Comparison of ENCODE assay signal across 11 cellular contexts in genomic region chr16:72876981-72877373, GRCh38.
A peak's percentile ranks its signal among the peaks of the same experiment; 100 is the strongest.
DNase-seq lines count a peak whose midpoint lies in the region; ATAC-seq, FAIRE-seq and TF ChIP-seq lines count a peak whose summit lies in the region.
"Had no signal": no experiment of that assay in that cellular context is flagged by ENCODE, and none has a peak within 500 bp of the region (broad histone marks: within the 10 kb centered on the region; RNA-seq: fewer than 3 reads in every experiment).

No MANE protein-coding gene starts in this region.

- H3K4me1 ChIP-seq in A549 (peaks cover 43% of the 10 kb centered on the region), HCT116 (ENCODE audit: control insufficient read depth in 1 of 2, insufficient read depth in 2 of 2, low read length in 2 of 2) (peaks cover 37 to 39% of the 10 kb centered on the region in 2 experiments), mammary epithelial cell (ENCODE audit: insufficient read depth, low read length) (peaks cover 36% of the 10 kb centered on the region)

- TF ChIP-seq CTCF in A549 (IDR thresholded peaks at IDR 0.05) (no peak), HCT116 (IDR thresholded peaks at IDR 0.05 in 2 of 3, conservative IDR thresholded peaks at IDR 0.05 in 1 of 3; ENCODE audit: borderline replicate concordance in 1 of 3, insufficient read depth in 1 of 3, low read depth in 2 of 3, low read length in 2 of 3) (no peak), mammary epithelial cell (conservative IDR thresholded peaks at IDR 0.05 in 1 of 2, IDR thresholded peaks at IDR 0.05 in 1 of 2; ENCODE audit: extremely low read depth in 1 of 2, insufficient read depth in 1 of 2, low read depth in 1 of 2, low read length in 2 of 2) (no peak), natural killer cell (IDR thresholded peaks at IDR 0.05) (no peak)

- H3K36me3 ChIP-seq in HCT116 (ENCODE audit: control insufficient read depth in 1 of 2, insufficient read depth in 2 of 2, low read length in 2 of 2) (no peaks in the 10 kb centered on the region), mammary epithelial cell (ENCODE audit: insufficient read depth, low read length) (no peaks in the 10 kb centered on the region)

- H3K27ac ChIP-seq in A549 = peak overlapping the region; percentile 74 to 84
- peak overlapping the region; percentile 67 for H3K27ac ChIP-seq in HCT116 (ENCODE audit: low read depth, low read length)
- H3K27ac ChIP-seq in mammary epithelial cell (ENCODE audit: insufficient read depth, low read depth, low read length) = peak overlapping the region; percentile 88

- no peaks in the 10 kb centered on the region for H3K36me3 Mint-ChIP-seq in natural killer cell
- H3K36me3 Mint-ChIP-seq in activated T-cell treated with anti-CD3 and anti-CD28 coated beads, Interleukin-2, amount 50 U/mL, for 24 hours (ENCODE audit: low read depth) = no peaks in the 10 kb centered on the region

- WGBS in A549 (ENCODE audit: missing lambda C conversion rate) = 73% methylated on average over 9 of the region's 9 CpGs
- 92% methylated on average over 9 of the region's 9 CpGs for WGBS in mammary epithelial cell (ENCODE audit: low coverage, missing lambda C conversion rate)

- H2AFZ ChIP-seq in HCT116 (ENCODE audit: low read depth, low read length, poor library complexity, severe bottlenecking) (no peak overlapping the region), mammary epithelial cell (ENCODE audit: low read depth, low read length) (no peak overlapping the region)

- DNase-seq in A549 (ENCODE audit: low read depth in 1 of 2, low spot score in 1 of 2) (no peak), HCT116 (ENCODE audit: low read depth, low spot score) (no peak), mammary epithelial cell (no peak), natural killer cell (no peak), activated gamma-delta T cell treated with Interleukin-2 at 50 U/mL for 16 hours (no peak), islet precursor cell (no peak)
- DNase-seq in activated T-cell treated with anti-CD3 and anti-CD28 coated beads, Interleukin-2, amount 50 U/mL, for 24 hours = no peak
- DNase-seq in stimulated activated CD4-positive, alpha-beta T cell treated with anti-CD3 and anti-CD28 coated beads, Interleukin-2, amount 100 ng/mL, for 24 hours = no peak
- DNase-seq: activated CD8-positive, alpha-beta memory T cell treated with anti-CD3 and anti-CD28 coated beads, Interleukin-2, amount 50 U/mL, for 4 hours; CD4-positive, alpha-beta T cell; central memory CD4-positive, alpha-beta T cell had no signal

- H3K4me2 ChIP-seq in A549 (peak overlapping the region; percentile 62), HCT116 (ENCODE audit: low read length) (peak overlapping the region; percentile 72), mammary epithelial cell (ENCODE audit: insufficient read depth, low read depth, low read length) (peak overlapping the region; percentile 37)

- POLR2A ChIA-PET in A549 (lab: Yijun Ruan, JAX) (no interaction called here), HCT116 (lab: Charles Lee) (no interaction called here)

- ATAC-seq in A549 (peak in 1 of 2 experiments; percentile 10; a peak in 3 of 6 replicates), HCT116 (peak; percentile 43), natural killer cell (no peak)

- no peaks in the 10 kb centered on the region for H3K9me3 Mint-ChIP-seq in natural killer cell
- no peaks in the 10 kb centered on the region for H3K9me3 Mint-ChIP-seq in activated T-cell treated with anti-CD3 and anti-CD28 coated beads, Interleukin-2, amount 50 U/mL, for 24 hours
- H3K9me3 Mint-ChIP-seq: CD4-positive, alpha-beta T cell had no signal

- in situ Hi-C loops in mammary epithelial cell (cut with MboI; ENCODE audit: low sequenced_read_pairs in 2 of 2) = no loop called here

- no peaks in the 10 kb centered on the region for H3K9me3 ChIP-seq in A549
- H3K9me3 ChIP-seq in HCT116 (ENCODE audit: control insufficient read depth in 1 of 2, insufficient read depth in 1 of 2, low read depth in 1 of 2, low read length in 2 of 2) = no peaks in the 10 kb centered on the region
- no peaks in the 10 kb centered on the region for H3K9me3 ChIP-seq in mammary epithelial cell (replicated peaks; ENCODE audit: insufficient read depth, low read length)

- H3K79me2 ChIP-seq in HCT116 (ENCODE audit: insufficient read depth, low read length) = no peaks in the 10 kb centered on the region
- H3K79me2 ChIP-seq in mammary epithelial cell (ENCODE audit: insufficient read depth, low read length) = no peaks in the 10 kb centered on the region

- H3K27ac Mint-ChIP-seq in natural killer cell = peak overlapping the region in 1 of 2 donors; percentile 13
- no peak overlapping the region for H3K27ac Mint-ChIP-seq in activated T-cell treated with anti-CD3 and anti-CD28 coated beads, Interleukin-2, amount 50 U/mL, for 24 hours
- H3K27ac Mint-ChIP-seq: CD4-positive, alpha-beta T cell had no signal

- TF ChIP-seq POLR2A in A549 (IDR thresholded peaks at IDR 0.05; ENCODE audit: low read length) = no peak
- no peak for TF ChIP-seq POLR2A in HCT116 (IDR thresholded peaks at IDR 0.05; ENCODE audit: borderline replicate concordance, extremely low read depth, insufficient read depth, insufficient read length)

- H3K4me1 Mint-ChIP-seq in natural killer cell = peaks cover 25 to 34% of the 10 kb centered on the region in 2 donors
- peaks cover 2% of the 10 kb centered on the region for H3K4me1 Mint-ChIP-seq in activated T-cell treated with anti-CD3 and anti-CD28 coated beads, Interleukin-2, amount 50 U/mL, for 24 hours (ENCODE audit: low read depth)

- no peaks in the 10 kb centered on the region for H3K9me2 ChIP-seq in HCT116 (ENCODE audit: insufficient read depth)

- H3K4me3 Mint-ChIP-seq in natural killer cell = peak overlapping the region; percentile 45
- H3K4me3 Mint-ChIP-seq in activated T-cell treated with anti-CD3 and anti-CD28 coated beads, Interleukin-2, amount 50 U/mL, for 24 hours = no peak overlapping the region
- H3K4me3 Mint-ChIP-seq: CD4-positive, alpha-beta T cell had no signal

- no peaks in the 10 kb centered on the region for H3K27me3 Mint-ChIP-seq in natural killer cell (ENCODE audit: low read depth in 2 of 2)
- peaks cover 25% of the 10 kb centered on the region for H3K27me3 Mint-ChIP-seq in activated T-cell treated with anti-CD3 and anti-CD28 coated beads, Interleukin-2, amount 50 U/mL, for 24 hours
- H3K27me3 Mint-ChIP-seq: CD4-positive, alpha-beta T cell had no signal

- no peaks in the 10 kb centered on the region for H4K20me1 ChIP-seq in HCT116 (ENCODE audit: insufficient read depth)
- no peaks in the 10 kb centered on the region for H4K20me1 ChIP-seq in mammary epithelial cell (ENCODE audit: insufficient read depth, low read length)

- BruUV-seq in HCT116 (replicated peaks; lab: Mats Ljungman, UMichigan) (no TSS peak), mammary epithelial cell (replicated peaks; lab: Mats Ljungman, UMichigan) (TSS peak; percentile 34)

- H3K9ac ChIP-seq in HCT116 (ENCODE audit: low read length) (peak overlapping the region; percentile 40; the same call in 1 of the 2 replicates), mammary epithelial cell (ENCODE audit: insufficient read depth, low read length) (peak overlapping the region; percentile 40)

- H3K27me3 ChIP-seq in HCT116 (ENCODE audit: insufficient read depth, low read length) = no peaks in the 10 kb centered on the region
- no peaks in the 10 kb centered on the region for H3K27me3 ChIP-seq in mammary epithelial cell (ENCODE audit: insufficient read depth, low read length)

- intact Hi-C loops in HCT116 (cut with micrococcal nuclease) (no loop called here), mammary epithelial cell (cut with micrococcal nuclease) (no loop called here), natural killer cell (cut with micrococcal nuclease) (no loop called here)

- RAD21 ChIA-PET in HCT116 (lab: Charles Lee; ENCODE audit: low non-redundant PET in 1 of 2, low total read pairs in 2 of 2, uncharacterized antibody in 2 of 2, unreplicated experiment in 2 of 2) = no interaction called here

- H3K4me3 ChIP-seq in A549 (no peak overlapping the region), HCT116 (replicated peaks in 1 of 2; ENCODE audit: low read depth in 1 of 2, low read length in 2 of 2) (peak overlapping the region in 1 of 2 experiments; percentile 32; a peak in 2 of 4 replicates), mammary epithelial cell (replicated peaks in 1 of 3; ENCODE audit: insufficient read depth in 1 of 3, low read depth in 2 of 3, low read length in 3 of 3) (no peak overlapping the region)

- no peak for FAIRE-seq in A549 (lab: Jason Lieb, UNC)

- dilution Hi-C loops in mammary epithelial cell (cut with HindIII; ENCODE audit: low sequenced_read_pairs) = no loop called here

- TF ChIP-seq EP300 in A549 (IDR thresholded peaks at IDR 0.05) = no peak

- CTCF ChIA-PET in A549 (lab: Yijun Ruan, JAX) = interaction anchor here (0.6 to 0.9 kb wide), 3 partner anchors 44 to 467 kb away, joined by 3 to 5 read pairs (median 3); no protein-coding TSS in a partner anchor
- CTCF ChIA-PET in HCT116 (lab: Charles Lee) = interaction anchor here (0.7 kb wide), 1 partner anchor 29 kb away, joined by 3 read pairs; no protein-coding TSS in a partner anchor
- CTCF ChIA-PET in mammary epithelial cell (lab: Charles Lee; ENCODE audit: low non-redundant PET) = interaction anchor here (0.6 to 0.9 kb wide), 2 partner anchors 20 to 1355 kb away, joined by 3 to 4 read pairs; no protein-coding TSS in a partner anchor

- no peak for TF ChIP-seq RAD21 in A549 (conservative IDR thresholded peaks at IDR 0.05 in 1 of 2, IDR thresholded peaks at IDR 0.05 in 1 of 2)
- no peak for TF ChIP-seq RAD21 in HCT116 (IDR thresholded peaks at IDR 0.05; ENCODE audit: low read depth)

TF ChIP-seq in A549, 52 proteins besides CTCF, POLR2A, EP300 and RAD21 (continues in another document):
- TF ChIP-seq PBX3 (IDR thresholded peaks at IDR 0.05) (no peak), KDM1A (IDR thresholded peaks at IDR 0.05; ENCODE audit: low read depth) (no peak)

TF ChIP-seq in HCT116, 20 proteins besides CTCF, POLR2A, EP300 and RAD21:
- TF ChIP-seq SP1 (IDR thresholded peaks at IDR 0.05; ENCODE audit: low read depth) = no peak
- TF ChIP-seq SRF (IDR thresholded peaks at IDR 0.05; ENCODE audit: low read depth) = peak; percentile 46; the same call in 1 of the 2 replicates
